In the genomic region with DNA sequence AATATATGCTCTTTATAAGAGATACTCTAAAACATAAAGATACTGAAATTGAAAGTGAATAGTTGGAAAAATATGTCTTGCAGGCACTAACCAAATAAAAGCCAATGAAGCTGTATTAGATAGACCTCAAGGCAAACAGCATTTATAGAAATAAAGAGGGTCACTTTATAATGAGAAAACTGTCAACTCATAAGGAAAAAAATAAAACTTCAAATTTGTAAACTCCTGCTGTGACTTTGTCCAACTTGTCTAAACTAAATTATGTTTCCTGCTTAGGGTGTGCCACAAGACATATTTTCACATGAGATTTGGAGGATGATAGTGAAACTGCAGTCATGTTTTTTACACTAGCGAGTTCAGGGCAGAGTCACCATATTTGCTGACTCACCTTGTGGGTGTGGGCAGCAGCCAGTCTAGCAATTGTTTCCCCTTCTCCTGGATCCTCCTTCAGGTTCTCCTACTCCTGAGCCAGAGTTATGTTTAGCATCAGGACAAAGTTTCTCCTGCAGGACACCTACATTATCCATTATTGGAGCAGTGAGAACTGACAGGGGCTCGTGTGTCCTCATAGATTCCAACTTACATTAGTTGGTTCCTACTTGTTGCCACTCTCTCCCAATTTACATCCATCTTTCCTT, we compare ENCODE assay signal across 1 cellular context.
TF ChIP-seq lines count a peak whose summit lies in the region.

No MANE protein-coding gene starts in this region.

TF ChIP-seq in K562, 482 proteins besides CTCF, POLR2A, EP300 and RAD21 (continued from another document and continues in another):
- TF ChIP-seq, protein P1, sequence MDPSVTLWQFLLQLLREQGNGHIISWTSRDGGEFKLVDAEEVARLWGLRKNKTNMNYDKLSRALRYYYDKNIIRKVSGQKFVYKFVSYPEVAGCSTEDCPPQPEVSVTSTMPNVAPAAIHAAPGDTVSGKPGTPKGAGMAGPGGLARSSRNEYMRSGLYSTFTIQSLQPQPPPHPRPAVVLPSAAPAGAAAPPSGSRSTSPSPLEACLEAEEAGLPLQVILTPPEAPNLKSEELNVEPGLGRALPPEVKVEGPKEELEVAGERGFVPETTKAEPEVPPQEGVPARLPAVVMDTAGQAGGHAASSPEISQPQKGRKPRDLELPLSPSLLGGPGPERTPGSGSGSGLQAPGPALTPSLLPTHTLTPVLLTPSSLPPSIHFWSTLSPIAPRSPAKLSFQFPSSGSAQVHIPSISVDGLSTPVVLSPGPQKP (CRISPR knock-in tag; IDR thresholded peaks at IDR 0.05): no peak
- TF ChIP-seq, protein P2, sequence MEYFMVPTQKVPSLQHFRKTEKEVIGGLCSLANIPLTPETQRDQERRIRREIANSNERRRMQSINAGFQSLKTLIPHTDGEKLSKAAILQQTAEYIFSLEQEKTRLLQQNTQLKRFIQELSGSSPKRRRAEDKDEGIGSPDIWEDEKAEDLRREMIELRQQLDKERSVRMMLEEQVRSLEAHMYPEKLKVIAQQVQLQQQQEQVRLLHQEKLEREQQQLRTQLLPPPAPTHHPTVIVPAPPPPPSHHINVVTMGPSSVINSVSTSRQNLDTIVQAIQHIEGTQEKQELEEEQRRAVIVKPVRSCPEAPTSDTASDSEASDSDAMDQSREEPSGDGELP (CRISPR knock-in tag; IDR thresholded peaks at IDR 0.05; ENCODE audit: borderline replicate concordance): no peak
- TF ChIP-seq SP2 (IDR thresholded peaks at IDR 0.05; ENCODE audit: extremely low read depth, low read depth, low read length, poor library complexity, severe bottlenecking) (no peak), SNRNP70 (optimal IDR thresholded peaks at IDR 0.05; ENCODE audit: low read depth, low read length) (no peak), RBM14 (IDR thresholded peaks at IDR 0.05; ENCODE audit: borderline replicate concordance, insufficient read depth, low read depth, low read length) (no peak), KAT8 (IDR thresholded peaks at IDR 0.05; ENCODE audit: low read depth) (no peak), NEUROD1 (IDR thresholded peaks at IDR 0.05; ENCODE audit: borderline replicate concordance, low read depth, low read length, partially characterized antibody) (peak; percentile 70), NUFIP1 (IDR thresholded peaks at IDR 0.05; ENCODE audit: partially characterized antibody) (peak; percentile 42), SUPT5H (IDR thresholded peaks at IDR 0.05) (no peak), PHTF2 (CRISPR knock-in tag; IDR thresholded peaks at IDR 0.05) (no peak), RBM17 (IDR thresholded peaks at IDR 0.05; ENCODE audit: borderline replicate concordance, low read depth, low read length) (no peak), ZNF717 (CRISPR knock-in tag; IDR thresholded peaks at IDR 0.05) (no peak), DACH1 (IDR thresholded peaks at IDR 0.05; ENCODE audit: partially characterized antibody) (no peak), LCOR (CRISPR knock-in tag; IDR thresholded peaks at IDR 0.05) (no peak), LEF1 (IDR thresholded peaks at IDR 0.05) (peak; percentile 94), CSDE1 (IDR thresholded peaks at IDR 0.05) (no peak; a peak in 1 of 4 replicates), ZBTB1 (CRISPR knock-in tag; IDR thresholded peaks at IDR 0.05; ENCODE audit: borderline replicate concordance, low read depth) (no peak), HEY1 (CRISPR knock-in tag; IDR thresholded peaks at IDR 0.05; ENCODE audit: borderline replicate concordance) (no peak), CHCHD3 (CRISPR knock-in tag; IDR thresholded peaks at IDR 0.05) (no peak), NRF1 (conservative IDR thresholded peaks at IDR 0.05 in 1 of 2, IDR thresholded peaks at IDR 0.05 in 1 of 2) (no peak), KDM1A (IDR thresholded peaks at IDR 0.05) (peak; percentile 8 to 57; a peak in 2 of 4 replicates), HLTF (IDR thresholded peaks at IDR 0.05) (no peak), BHLHE40 (IDR thresholded peaks at IDR 0.05; ENCODE audit: low read length) (peak; percentile 65; the same call in 1 of the 2 replicates), FOXJ2 (tag; IDR thresholded peaks at IDR 0.05) (no peak; the same call in 1 of the 2 replicates), ZNF408 (CRISPR knock-in tag; IDR thresholded peaks at IDR 0.05; ENCODE audit: low read depth) (no peak), ZKSCAN1 (IDR thresholded peaks at IDR 0.05; ENCODE audit: low read depth, low read length) (no peak; the same call in 1 of the 2 replicates), RFX1 (IDR thresholded peaks at IDR 0.05) (no peak), ZSCAN29 (IDR thresholded peaks at IDR 0.05) (no peak), ASH1L (IDR thresholded peaks at IDR 0.05; ENCODE audit: borderline replicate concordance, low read depth, partially characterized antibody) (no peak), RUNX1 (IDR thresholded peaks at IDR 0.05; ENCODE audit: low read depth) (no peak), POLR2AphosphoS2 (IDR thresholded peaks at IDR 0.05; ENCODE audit: low read length) (no peak), BMI1 (IDR thresholded peaks at IDR 0.05; ENCODE audit: low read length) (no peak), MTA2 (IDR thresholded peaks at IDR 0.05; ENCODE audit: low read depth) (peak; percentile 31; the same call in 1 of the 2 replicates)
- TF ChIP-seq, protein P3, sequence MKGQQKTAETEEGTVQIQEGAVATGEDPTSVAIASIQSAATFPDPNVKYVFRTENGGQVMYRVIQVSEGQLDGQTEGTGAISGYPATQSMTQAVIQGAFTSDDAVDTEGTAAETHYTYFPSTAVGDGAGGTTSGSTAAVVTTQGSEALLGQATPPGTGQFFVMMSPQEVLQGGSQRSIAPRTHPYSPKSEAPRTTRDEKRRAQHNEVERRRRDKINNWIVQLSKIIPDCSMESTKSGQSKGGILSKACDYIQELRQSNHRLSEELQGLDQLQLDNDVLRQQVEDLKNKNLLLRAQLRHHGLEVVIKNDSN (CRISPR knock-in tag; IDR thresholded peaks at IDR 0.05): no peak
- TF ChIP-seq, protein P4, sequence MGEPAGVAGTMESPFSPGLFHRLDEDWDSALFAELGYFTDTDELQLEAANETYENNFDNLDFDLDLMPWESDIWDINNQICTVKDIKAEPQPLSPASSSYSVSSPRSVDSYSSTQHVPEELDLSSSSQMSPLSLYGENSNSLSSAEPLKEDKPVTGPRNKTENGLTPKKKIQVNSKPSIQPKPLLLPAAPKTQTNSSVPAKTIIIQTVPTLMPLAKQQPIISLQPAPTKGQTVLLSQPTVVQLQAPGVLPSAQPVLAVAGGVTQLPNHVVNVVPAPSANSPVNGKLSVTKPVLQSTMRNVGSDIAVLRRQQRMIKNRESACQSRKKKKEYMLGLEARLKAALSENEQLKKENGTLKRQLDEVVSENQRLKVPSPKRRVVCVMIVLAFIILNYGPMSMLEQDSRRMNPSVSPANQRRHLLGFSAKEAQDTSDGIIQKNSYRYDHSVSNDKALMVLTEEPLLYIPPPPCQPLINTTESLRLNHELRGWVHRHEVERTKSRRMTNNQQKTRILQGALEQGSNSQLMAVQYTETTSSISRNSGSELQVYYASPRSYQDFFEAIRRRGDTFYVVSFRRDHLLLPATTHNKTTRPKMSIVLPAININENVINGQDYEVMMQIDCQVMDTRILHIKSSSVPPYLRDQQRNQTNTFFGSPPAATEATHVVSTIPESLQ (CRISPR knock-in tag; IDR thresholded peaks at IDR 0.05): no peak
- TF ChIP-seq, protein P5, sequence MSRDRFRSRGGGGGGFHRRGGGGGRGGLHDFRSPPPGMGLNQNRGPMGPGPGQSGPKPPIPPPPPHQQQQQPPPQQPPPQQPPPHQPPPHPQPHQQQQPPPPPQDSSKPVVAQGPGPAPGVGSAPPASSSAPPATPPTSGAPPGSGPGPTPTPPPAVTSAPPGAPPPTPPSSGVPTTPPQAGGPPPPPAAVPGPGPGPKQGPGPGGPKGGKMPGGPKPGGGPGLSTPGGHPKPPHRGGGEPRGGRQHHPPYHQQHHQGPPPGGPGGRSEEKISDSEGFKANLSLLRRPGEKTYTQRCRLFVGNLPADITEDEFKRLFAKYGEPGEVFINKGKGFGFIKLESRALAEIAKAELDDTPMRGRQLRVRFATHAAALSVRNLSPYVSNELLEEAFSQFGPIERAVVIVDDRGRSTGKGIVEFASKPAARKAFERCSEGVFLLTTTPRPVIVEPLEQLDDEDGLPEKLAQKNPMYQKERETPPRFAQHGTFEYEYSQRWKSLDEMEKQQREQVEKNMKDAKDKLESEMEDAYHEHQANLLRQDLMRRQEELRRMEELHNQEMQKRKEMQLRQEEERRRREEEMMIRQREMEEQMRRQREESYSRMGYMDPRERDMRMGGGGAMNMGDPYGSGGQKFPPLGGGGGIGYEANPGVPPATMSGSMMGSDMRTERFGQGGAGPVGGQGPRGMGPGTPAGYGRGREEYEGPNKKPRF (IDR thresholded peaks at IDR 0.05; ENCODE audit: low read depth, low read length): no peak
- TF ChIP-seq, protein P6, sequence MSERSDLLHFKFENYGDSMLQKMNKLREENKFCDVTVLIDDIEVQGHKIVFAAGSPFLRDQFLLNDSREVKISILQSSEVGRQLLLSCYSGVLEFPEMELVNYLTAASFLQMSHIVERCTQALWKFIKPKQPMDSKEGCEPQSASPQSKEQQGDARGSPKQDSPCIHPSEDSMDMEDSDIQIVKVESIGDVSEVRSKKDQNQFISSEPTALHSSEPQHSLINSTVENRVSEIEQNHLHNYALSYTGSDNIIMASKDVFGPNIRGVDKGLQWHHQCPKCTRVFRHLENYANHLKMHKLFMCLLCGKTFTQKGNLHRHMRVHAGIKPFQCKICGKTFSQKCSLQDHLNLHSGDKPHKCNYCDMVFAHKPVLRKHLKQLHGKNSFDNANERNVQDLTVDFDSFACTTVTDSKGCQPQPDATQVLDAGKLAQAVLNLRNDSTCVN (CRISPR knock-in tag; IDR thresholded peaks at IDR 0.05): no peak
- TF ChIP-seq, protein P7, sequence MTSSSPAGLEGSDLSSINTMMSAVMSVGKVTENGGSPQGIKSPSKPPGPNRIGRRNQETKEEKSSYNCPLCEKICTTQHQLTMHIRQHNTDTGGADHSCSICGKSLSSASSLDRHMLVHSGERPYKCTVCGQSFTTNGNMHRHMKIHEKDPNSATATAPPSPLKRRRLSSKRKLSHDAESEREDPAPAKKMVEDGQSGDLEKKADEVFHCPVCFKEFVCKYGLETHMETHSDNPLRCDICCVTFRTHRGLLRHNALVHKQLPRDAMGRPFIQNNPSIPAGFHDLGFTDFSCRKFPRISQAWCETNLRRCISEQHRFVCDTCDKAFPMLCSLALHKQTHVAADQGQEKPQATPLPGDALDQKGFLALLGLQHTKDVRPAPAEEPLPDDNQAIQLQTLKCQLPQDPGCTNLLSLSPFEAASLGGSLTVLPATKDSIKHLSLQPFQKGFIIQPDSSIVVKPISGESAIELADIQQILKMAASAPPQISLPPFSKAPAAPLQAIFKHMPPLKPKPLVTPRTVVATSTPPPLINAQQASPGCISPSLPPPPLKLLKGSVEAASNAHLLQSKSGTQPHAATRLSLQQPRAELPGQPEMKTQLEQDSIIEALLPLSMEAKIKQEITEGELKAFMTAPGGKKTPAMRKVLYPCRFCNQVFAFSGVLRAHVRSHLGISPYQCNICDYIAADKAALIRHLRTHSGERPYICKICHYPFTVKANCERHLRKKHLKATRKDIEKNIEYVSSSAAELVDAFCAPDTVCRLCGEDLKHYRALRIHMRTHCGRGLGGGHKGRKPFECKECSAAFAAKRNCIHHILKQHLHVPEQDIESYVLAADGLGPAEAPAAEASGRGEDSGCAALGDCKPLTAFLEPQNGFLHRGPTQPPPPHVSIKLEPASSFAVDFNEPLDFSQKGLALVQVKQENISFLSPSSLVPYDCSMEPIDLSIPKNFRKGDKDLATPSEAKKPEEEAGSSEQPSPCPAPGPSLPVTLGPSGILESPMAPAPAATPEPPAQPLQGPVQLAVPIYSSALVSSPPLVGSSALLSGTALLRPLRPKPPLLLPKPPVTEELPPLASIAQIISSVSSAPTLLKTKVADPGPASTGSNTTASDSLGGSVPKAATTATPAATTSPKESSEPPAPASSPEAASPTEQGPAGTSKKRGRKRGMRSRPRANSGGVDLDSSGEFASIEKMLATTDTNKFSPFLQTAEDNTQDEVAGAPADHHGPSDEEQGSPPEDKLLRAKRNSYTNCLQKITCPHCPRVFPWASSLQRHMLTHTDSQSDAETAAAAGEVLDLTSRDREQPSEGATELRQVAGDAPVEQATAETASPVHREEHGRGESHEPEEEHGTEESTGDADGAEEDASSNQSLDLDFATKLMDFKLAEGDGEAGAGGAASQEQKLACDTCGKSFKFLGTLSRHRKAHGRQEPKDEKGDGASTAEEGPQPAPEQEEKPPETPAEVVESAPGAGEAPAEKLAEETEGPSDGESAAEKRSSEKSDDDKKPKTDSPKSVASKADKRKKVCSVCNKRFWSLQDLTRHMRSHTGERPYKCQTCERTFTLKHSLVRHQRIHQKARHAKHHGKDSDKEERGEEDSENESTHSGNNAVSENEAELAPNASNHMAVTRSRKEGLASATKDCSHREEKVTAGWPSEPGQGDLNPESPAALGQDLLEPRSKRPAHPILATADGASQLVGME (CRISPR knock-in tag; IDR thresholded peaks at IDR 0.05): no peak
- TF ChIP-seq, protein P8, sequence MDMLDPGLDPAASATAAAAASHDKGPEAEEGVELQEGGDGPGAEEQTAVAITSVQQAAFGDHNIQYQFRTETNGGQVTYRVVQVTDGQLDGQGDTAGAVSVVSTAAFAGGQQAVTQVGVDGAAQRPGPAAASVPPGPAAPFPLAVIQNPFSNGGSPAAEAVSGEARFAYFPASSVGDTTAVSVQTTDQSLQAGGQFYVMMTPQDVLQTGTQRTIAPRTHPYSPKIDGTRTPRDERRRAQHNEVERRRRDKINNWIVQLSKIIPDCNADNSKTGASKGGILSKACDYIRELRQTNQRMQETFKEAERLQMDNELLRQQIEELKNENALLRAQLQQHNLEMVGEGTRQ (CRISPR knock-in tag; IDR thresholded peaks at IDR 0.05): no peak
- TF ChIP-seq, protein P9, sequence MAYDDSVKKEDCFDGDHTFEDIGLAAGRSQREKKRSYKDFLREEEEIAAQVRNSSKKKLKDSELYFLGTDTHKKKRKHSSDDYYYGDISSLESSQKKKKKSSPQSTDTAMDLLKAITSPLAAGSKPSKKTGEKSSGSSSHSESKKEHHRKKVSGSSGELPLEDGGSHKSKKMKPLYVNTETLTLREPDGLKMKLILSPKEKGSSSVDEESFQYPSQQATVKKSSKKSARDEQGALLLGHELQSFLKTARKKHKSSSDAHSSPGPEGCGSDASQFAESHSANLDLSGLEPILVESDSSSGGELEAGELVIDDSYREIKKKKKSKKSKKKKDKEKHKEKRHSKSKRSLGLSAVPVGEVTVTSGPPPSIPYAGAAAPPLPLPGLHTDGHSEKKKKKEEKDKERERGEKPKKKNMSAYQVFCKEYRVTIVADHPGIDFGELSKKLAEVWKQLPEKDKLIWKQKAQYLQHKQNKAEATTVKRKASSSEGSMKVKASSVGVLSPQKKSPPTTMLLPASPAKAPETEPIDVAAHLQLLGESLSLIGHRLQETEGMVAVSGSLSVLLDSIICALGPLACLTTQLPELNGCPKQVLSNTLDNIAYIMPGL (CRISPR knock-in tag; IDR thresholded peaks at IDR 0.05): no peak
- TF ChIP-seq, protein P10, sequence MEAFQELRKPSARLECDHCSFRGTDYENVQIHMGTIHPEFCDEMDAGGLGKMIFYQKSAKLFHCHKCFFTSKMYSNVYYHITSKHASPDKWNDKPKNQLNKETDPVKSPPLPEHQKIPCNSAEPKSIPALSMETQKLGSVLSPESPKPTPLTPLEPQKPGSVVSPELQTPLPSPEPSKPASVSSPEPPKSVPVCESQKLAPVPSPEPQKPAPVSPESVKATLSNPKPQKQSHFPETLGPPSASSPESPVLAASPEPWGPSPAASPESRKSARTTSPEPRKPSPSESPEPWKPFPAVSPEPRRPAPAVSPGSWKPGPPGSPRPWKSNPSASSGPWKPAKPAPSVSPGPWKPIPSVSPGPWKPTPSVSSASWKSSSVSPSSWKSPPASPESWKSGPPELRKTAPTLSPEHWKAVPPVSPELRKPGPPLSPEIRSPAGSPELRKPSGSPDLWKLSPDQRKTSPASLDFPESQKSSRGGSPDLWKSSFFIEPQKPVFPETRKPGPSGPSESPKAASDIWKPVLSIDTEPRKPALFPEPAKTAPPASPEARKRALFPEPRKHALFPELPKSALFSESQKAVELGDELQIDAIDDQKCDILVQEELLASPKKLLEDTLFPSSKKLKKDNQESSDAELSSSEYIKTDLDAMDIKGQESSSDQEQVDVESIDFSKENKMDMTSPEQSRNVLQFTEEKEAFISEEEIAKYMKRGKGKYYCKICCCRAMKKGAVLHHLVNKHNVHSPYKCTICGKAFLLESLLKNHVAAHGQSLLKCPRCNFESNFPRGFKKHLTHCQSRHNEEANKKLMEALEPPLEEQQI (IDR thresholded peaks at IDR 0.05): peak; percentile 83; the same call in 1 of the 2 replicates
